17 cellular contexts compared by ENCODE assay signal in genomic region chr10:118817328-118818068, GRCh38.
"Had no signal": no experiment of that assay in that cellular context is flagged by ENCODE, and none has a peak within 500 bp of the region (broad histone marks: within the 10 kb centered on the region; RNA-seq: fewer than 3 reads in every experiment).

No MANE protein-coding gene starts in this region.

- DNase-seq: Kasumi-1, MM.1S, MV-4-11, NCI-H1048, NCI-H1417 treated with DMSO at 0.1 percent for 48 hours, NCI-H226, NCI-H446, NCI-H510A, Right ventricle myocardium superior, RPMI8226, SIG-M5 had no signal

- H3K4me2 ChIP-seq: KMS-11 had no signal

- H3K27ac Mint-ChIP-seq: IgD-negative memory B cell had no signal

- H3K36me3 ChIP-seq: SJSA1 had no signal

- H3K9me3 ChIP-seq: SJSA1 had no signal

- H3K4me1 ChIP-seq: SJSA1 had no signal

- ATAC-seq: HepG2, K562 had no signal

- H3K4me1 Mint-ChIP-seq: IgD-negative memory B cell had no signal

- H3K4me3 ChIP-seq: K562, SJSA1, SK-N-MC had no signal

- H3K4me3 Mint-ChIP-seq: IgD-negative memory B cell had no signal

- H3K27me3 ChIP-seq: SJSA1 had no signal

- H3K27ac ChIP-seq: KMS-11, SJSA1, SK-N-MC had no signal

- H3K27me3 Mint-ChIP-seq: IgD-negative memory B cell had no signal

- H3K9ac ChIP-seq: KMS-11 had no signal
